ENCODE assay signal across 18 cellular contexts in the genomic region with DNA sequence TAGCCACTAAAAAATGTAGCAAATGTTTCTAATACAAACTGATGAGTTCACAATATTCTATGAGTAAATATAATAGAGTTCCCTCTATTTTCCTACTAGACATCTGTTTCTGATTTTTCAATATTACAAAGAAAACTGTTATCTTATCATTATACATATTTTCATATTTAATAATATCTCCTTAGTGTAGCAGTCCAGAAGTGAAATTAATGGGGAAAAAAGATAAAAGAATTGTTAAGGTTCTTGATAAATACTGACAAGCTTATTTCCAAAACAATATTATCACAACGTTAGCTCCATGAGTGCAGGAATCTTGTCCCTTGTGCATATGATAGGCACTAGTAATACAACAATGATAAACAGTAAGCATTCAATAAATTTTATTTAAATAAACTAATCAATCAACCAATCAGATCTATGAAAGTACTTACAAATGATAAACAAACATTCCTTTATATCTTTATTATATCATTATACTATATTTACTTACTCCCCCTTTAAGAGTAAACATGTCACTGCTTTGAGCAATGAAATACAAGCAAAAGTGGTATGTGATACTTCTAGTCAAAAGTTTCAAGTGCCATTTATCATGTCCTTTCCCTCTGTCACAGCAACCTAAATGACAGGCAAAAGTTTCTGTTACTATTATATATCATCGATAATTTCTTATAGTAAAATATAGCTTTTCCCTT.
"Had no signal": no experiment of that assay in that cellular context is flagged by ENCODE, and none has a peak within 500 bp of the region (broad histone marks: within the 10 kb centered on the region; RNA-seq: fewer than 3 reads in every experiment).

No MANE protein-coding gene starts in this region.

- H3K27ac ChIP-seq: HL-60 had no signal

- FAIRE-seq: HTR-8/SVneo, RCC 7860 had no signal

- DNase-seq: KBM-7, NCI-H1092, NCI-H1105 treated with DMSO at 0.1 percent for 48 hours, NCI-H1417 treated with DMSO at 0.1 percent for 48 hours, NCI-H146, NCI-H1694 treated with DMSO at 0.1 percent for 48 hours, NCI-H1930, NCI-H2081, NCI-H2107, NCI-H2227 treated with DMSO at 0.1 percent for 48 hours, NCI-H524 treated with DMSO at 0.1 percent for 48 hours, NCI-H69, NCI-H774, RPMI8226, SHP77 had no signal
